ENCODE assay signal across 11 cellular contexts in the genomic region with DNA sequence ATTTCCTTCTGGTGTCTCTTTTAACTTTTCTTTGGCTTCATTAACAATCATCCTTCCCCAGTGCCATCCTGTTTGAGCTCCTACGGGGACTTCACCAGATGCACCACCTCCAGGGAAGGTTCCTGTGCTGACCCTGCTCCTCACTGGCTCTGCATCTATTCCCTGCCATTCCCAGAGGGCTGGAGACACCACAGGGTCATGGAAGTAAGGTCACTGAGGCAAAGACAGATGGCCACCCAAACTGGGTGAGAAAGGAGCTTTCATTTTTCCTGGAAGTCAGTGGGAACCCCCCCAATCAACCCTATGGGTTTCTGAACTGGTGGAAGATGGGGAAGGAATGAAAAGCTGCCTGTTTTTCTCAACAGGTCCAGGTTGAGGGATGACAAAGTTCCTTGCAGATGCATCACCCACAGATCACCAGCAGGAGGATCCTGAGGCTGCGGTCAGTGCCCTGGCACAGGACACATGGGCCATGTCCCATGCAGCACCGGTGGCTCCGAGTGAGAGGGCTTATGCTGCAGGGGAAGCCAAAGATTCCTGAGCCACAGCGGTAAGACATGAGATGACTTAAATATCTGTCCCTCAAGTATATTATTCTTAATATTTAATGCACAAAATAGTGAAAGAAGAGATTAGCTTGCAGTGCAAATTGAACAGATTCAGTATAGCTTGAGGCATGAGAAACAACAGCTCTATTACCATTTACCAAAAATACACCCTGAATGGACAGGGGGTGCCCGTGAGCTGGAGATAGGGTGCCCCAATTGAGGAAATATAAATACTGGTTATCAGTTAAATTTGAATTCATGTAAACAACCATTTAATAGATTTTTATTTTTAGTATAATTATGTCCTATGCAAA.
DNase-seq lines count a peak whose midpoint lies in the region; FAIRE-seq and TF ChIP-seq lines count a peak whose summit lies in the region.
"Had no signal": no experiment of that assay in that cellular context is flagged by ENCODE, and none has a peak within 500 bp of the region (broad histone marks: within the 10 kb centered on the region; RNA-seq: fewer than 3 reads in every experiment).

No MANE protein-coding gene starts in this region.

- H3K4me3 ChIP-seq in AG10803 (ENCODE audit: low read length): no peak overlapping the region
- no peak overlapping the region for H3K4me3 ChIP-seq in keratinocyte (ENCODE audit: control insufficient read depth in 2 of 3, extremely low read depth in 1 of 3, insufficient read depth in 2 of 3, low read depth in 1 of 3, low read length in 3 of 3)
- no peak overlapping the region for H3K4me3 ChIP-seq in tibial artery

- no peak overlapping the region for H3K18ac ChIP-seq in H9 (ENCODE audit: insufficient read length, low read depth, low read length)

- no CpG with 5 or more reads among the region's 6 CpGs for WGBS in H9 (ENCODE audit: extremely low coverage, insufficient read length, low lambda C conversion rate)

- dilution Hi-C loops in keratinocyte (cut with MboI; ENCODE audit: extremely low pct_ligation_motif_present, low sequenced_read_pairs): no loop called here

- peaks cover 0 to 3% of the 10 kb centered on the region in 2 experiments; a peak in 1 of 4 replicates for H3K4me1 Mint-ChIP-seq in H9

- H3K23me2 ChIP-seq in H9 (ENCODE audit: insufficient read length, low read depth, low read length, poor library complexity, severe bottlenecking): no peaks in the 10 kb centered on the region

- no peak overlapping the region for H3K23ac ChIP-seq in H9 (ENCODE audit: insufficient read length, low read depth, low read length)

- H3K9me3 ChIP-seq in H9 (ENCODE audit: control insufficient read depth, low read depth, low read length): no peaks in the 10 kb centered on the region
- no peaks in the 10 kb centered on the region for H3K9me3 ChIP-seq in keratinocyte (ENCODE audit: control insufficient read depth, low read depth, low read length)
- H3K9me3 ChIP-seq in tibial artery: no peaks in the 10 kb centered on the region

- DNase-seq in AG10803 (ENCODE audit: low read depth): peak; percentile 5
- DNase-seq in H9: peak; percentile 54
- no peak for DNase-seq in keratinocyte (ENCODE audit: low read depth, low spot score)
- DNase-seq in CD1c-positive myeloid dendritic cell (ENCODE audit: extremely low spot score): no peak
- DNase-seq in tibial artery: no peak
- DNase-seq in effector CD8-positive, alpha-beta T cell (lab: John Stamatoyannopoulos, UW): no peak
- DNase-seq in NCI-H345 treated with DMSO at 0.1 percent for 48 hours (lab: John Stamatoyannopoulos, UW; ENCODE audit: unreplicated experiment): no peak
- DNase-seq: activated CD4-positive, alpha-beta T cell treated with anti-CD3 and anti-CD28 coated beads, Interleukin-2, amount 10 ng/mL, durations not matched to agents 7 days and 5 days; hypothalamus; stimulated activated naive B cell treated with anti-CD40 and anti-IgM and Interleukin-4, amounts not matched to agents 10 μg/mL and 1 μg/mL and 100 μg/mL, for 72 hours had no signal

- no peak overlapping the region for H2BK20ac ChIP-seq in H9 (ENCODE audit: low read depth, low read length, poor library complexity, severe bottlenecking)

- no peak overlapping the region for H2BK15ac ChIP-seq in H9 (ENCODE audit: low read depth, low read length)

- H4K8ac ChIP-seq in H9 (replicated peaks; ENCODE audit: insufficient read length, low read depth, low read length): no peak overlapping the region

- H4K5ac ChIP-seq in H9 (ENCODE audit: insufficient read length, low read depth, low read length): no peak overlapping the region

- H3K4me2 ChIP-seq in H9 (ENCODE audit: insufficient read depth, insufficient read length, low read length) (no peak overlapping the region), keratinocyte (ENCODE audit: control insufficient read depth, extremely low read depth, insufficient read depth, low read depth, low read length) (no peak overlapping the region)

- no peak overlapping the region for H2BK5ac ChIP-seq in H9 (ENCODE audit: insufficient read length, low read length)

- H2AK5ac ChIP-seq in H9 (ENCODE audit: insufficient read length, low read length): no peak overlapping the region

- no peak overlapping the region for H2BK12ac ChIP-seq in H9 (ENCODE audit: insufficient read length, low read depth, low read length)

- H3K4me3 Mint-ChIP-seq in H9: no peak overlapping the region
- H3K4me3 Mint-ChIP-seq: activated CD4-positive, alpha-beta T cell treated with anti-CD3 and anti-CD28 coated beads, Interleukin-2, amount 10 ng/mL, durations not matched to agents 7 days and 5 days; stimulated activated naive B cell treated with anti-CD40 and anti-IgM and Interleukin-4, amounts not matched to agents 10 μg/mL and 1 μg/mL and 100 μg/mL, for 72 hours had no signal

- no peaks in the 10 kb centered on the region for H3K9me1 ChIP-seq in keratinocyte (ENCODE audit: control insufficient read depth, extremely low read depth, insufficient read depth, low read length)

- no peak overlapping the region for H3K27ac Mint-ChIP-seq in H9
- H3K27ac Mint-ChIP-seq: activated CD4-positive, alpha-beta T cell treated with anti-CD3 and anti-CD28 coated beads, Interleukin-2, amount 10 ng/mL, durations not matched to agents 7 days and 5 days; stimulated activated naive B cell treated with anti-CD40 and anti-IgM and Interleukin-4, amounts not matched to agents 10 μg/mL and 1 μg/mL and 100 μg/mL, for 72 hours had no signal

- no peak overlapping the region for H2AFZ ChIP-seq in H9 (ENCODE audit: low read length)
- H2AFZ ChIP-seq in keratinocyte (ENCODE audit: control insufficient read depth, low read length): no peak overlapping the region

- no peaks in the 10 kb centered on the region for H3K79me1 ChIP-seq in H9 (ENCODE audit: insufficient read depth, low read depth, low read length, poor library complexity, severe bottlenecking)

- H4K20me1 ChIP-seq in H9 (ENCODE audit: control insufficient read depth, insufficient read depth, insufficient read length): peaks cover 3% of the 10 kb centered on the region
- no peaks in the 10 kb centered on the region for H4K20me1 ChIP-seq in keratinocyte (ENCODE audit: control insufficient read depth, extremely low read depth, insufficient read depth, low read length)

- intact Hi-C loops in tibial artery (cut with DNase I; ENCODE audit: low total_unique reads): no loop called here

- H3K4ac ChIP-seq in H9 (ENCODE audit: low read depth, low read length): no peak overlapping the region

- H3K36me3 ChIP-seq in keratinocyte (ENCODE audit: control insufficient read depth in 2 of 2, extremely low read depth in 1 of 2, insufficient read depth in 2 of 2, low read length in 2 of 2) (no peaks in the 10 kb centered on the region), tibial artery (no peaks in the 10 kb centered on the region)

- no peak for FAIRE-seq in keratinocyte (lab: Jason Lieb, UNC)

- no peak overlapping the region for H3T11ph ChIP-seq in H9 (ENCODE audit: low read length)

- H3K4me1 ChIP-seq in H9 (ENCODE audit: insufficient read depth, low read length) (no peaks in the 10 kb centered on the region), keratinocyte (ENCODE audit: control insufficient read depth, extremely low read depth, insufficient read depth, low read length) (no peaks in the 10 kb centered on the region), tibial artery (no peaks in the 10 kb centered on the region)

- H3K27me3 ChIP-seq in H9 (ENCODE audit: insufficient read depth, low read length) (peaks cover 46% of the 10 kb centered on the region), keratinocyte (ENCODE audit: control insufficient read depth, extremely low read depth, insufficient read depth, low read length) (peaks cover 15% of the 10 kb centered on the region), tibial artery (peaks cover 0 to 1% of the 10 kb centered on the region in 2 donors)

- H3K9me3 Mint-ChIP-seq in H9: peaks cover 0 to 6% of the 10 kb centered on the region in 2 experiments; a peak in 1 of 5 replicates
- H3K9me3 Mint-ChIP-seq: activated CD4-positive, alpha-beta T cell treated with anti-CD3 and anti-CD28 coated beads, Interleukin-2, amount 10 ng/mL, durations not matched to agents 7 days and 5 days; stimulated activated naive B cell treated with anti-CD40 and anti-IgM and Interleukin-4, amounts not matched to agents 10 μg/mL and 1 μg/mL and 100 μg/mL, for 72 hours had no signal

- H4K91ac ChIP-seq in H9 (ENCODE audit: insufficient read length, low read depth, low read length): no peak overlapping the region

- no peak overlapping the region for H3K56ac ChIP-seq in H9 (ENCODE audit: insufficient read length, low read depth, low read length)

- H3K36me3 Mint-ChIP-seq in H9 (ENCODE audit: insufficient read depth in 1 of 3, low read depth in 3 of 3): no peaks in the 10 kb centered on the region
- H3K36me3 Mint-ChIP-seq: stimulated activated naive B cell treated with anti-CD40 and anti-IgM and Interleukin-4, amounts not matched to agents 10 μg/mL and 1 μg/mL and 100 μg/mL, for 72 hours had no signal

- peak; percentile 42 for TF ChIP-seq CTCF in AG10803 (conservative IDR thresholded peaks at IDR 0.05; ENCODE audit: low read length)
- peak; percentile 61 for TF ChIP-seq CTCF in H9 (conservative IDR thresholded peaks at IDR 0.05)
- peak; percentile 78 for TF ChIP-seq CTCF in VCaP (conservative IDR thresholded peaks at IDR 0.05)
- TF ChIP-seq CTCF in keratinocyte (optimal IDR thresholded peaks at IDR 0.05 in 1 of 3, IDR thresholded peaks at IDR 0.05 in 1 of 3, conservative IDR thresholded peaks at IDR 0.05 in 1 of 3; ENCODE audit: extremely low read depth in 1 of 3, insufficient read depth in 2 of 3, low read length in 3 of 3): peak; percentile 41 to 56 (median 56)
- TF ChIP-seq CTCF in tibial artery (IDR thresholded peaks at IDR 0.05): no peak

- H3K79me2 ChIP-seq in H9 (ENCODE audit: insufficient read depth, low read length) (no peaks in the 10 kb centered on the region), keratinocyte (ENCODE audit: control insufficient read depth, insufficient read depth, low read length) (no peaks in the 10 kb centered on the region)

- H2BK120ac ChIP-seq in H9 (ENCODE audit: low read depth, low read length, poor library complexity, severe bottlenecking): no peak overlapping the region

- no peak overlapping the region for H3K9ac ChIP-seq in H9 (ENCODE audit: extremely low read depth, insufficient read length, low read length)
- H3K9ac ChIP-seq in keratinocyte (ENCODE audit: control insufficient read depth, extremely low read depth, insufficient read depth, low read length): no peak overlapping the region

- peaks cover 95% of the 10 kb centered on the region for H3K27me3 Mint-ChIP-seq in H9 (ENCODE audit: low read depth)
- H3K27me3 Mint-ChIP-seq: stimulated activated naive B cell treated with anti-CD40 and anti-IgM and Interleukin-4, amounts not matched to agents 10 μg/mL and 1 μg/mL and 100 μg/mL, for 72 hours had no signal

- no peak overlapping the region for H3K14ac ChIP-seq in H9 (ENCODE audit: insufficient read depth, low read length)

- H3K27ac ChIP-seq in H9 (ENCODE audit: insufficient read length, low read depth, low read length) (no peak overlapping the region), VCaP (no peak overlapping the region), keratinocyte (ENCODE audit: control insufficient read depth, insufficient read depth, low read length) (no peak overlapping the region), tibial artery (no peak overlapping the region)

Comparison
In these comparisons a context has a peak if more than half of its experiments do, and no peak if none do; other contexts are left out.
1. DNase-seq: peak in AG10803 (single experiment) and H9 (single experiment); none in keratinocyte (single experiment), CD1c-positive myeloid dendritic cell (single experiment), tibial artery (0 of 2), effector CD8-positive, alpha-beta T cell (single experiment) and NCI-H345 treated with DMSO at 0.1 percent for 48 hours (single experiment).
2. CTCF ChIP-seq: peak in AG10803 (single experiment), H9 (single experiment), VCaP (single experiment) and keratinocyte (3 of 3); none in tibial artery (0 of 2).